ENCODE assay signal across 1 cellular context in the genomic region with DNA sequence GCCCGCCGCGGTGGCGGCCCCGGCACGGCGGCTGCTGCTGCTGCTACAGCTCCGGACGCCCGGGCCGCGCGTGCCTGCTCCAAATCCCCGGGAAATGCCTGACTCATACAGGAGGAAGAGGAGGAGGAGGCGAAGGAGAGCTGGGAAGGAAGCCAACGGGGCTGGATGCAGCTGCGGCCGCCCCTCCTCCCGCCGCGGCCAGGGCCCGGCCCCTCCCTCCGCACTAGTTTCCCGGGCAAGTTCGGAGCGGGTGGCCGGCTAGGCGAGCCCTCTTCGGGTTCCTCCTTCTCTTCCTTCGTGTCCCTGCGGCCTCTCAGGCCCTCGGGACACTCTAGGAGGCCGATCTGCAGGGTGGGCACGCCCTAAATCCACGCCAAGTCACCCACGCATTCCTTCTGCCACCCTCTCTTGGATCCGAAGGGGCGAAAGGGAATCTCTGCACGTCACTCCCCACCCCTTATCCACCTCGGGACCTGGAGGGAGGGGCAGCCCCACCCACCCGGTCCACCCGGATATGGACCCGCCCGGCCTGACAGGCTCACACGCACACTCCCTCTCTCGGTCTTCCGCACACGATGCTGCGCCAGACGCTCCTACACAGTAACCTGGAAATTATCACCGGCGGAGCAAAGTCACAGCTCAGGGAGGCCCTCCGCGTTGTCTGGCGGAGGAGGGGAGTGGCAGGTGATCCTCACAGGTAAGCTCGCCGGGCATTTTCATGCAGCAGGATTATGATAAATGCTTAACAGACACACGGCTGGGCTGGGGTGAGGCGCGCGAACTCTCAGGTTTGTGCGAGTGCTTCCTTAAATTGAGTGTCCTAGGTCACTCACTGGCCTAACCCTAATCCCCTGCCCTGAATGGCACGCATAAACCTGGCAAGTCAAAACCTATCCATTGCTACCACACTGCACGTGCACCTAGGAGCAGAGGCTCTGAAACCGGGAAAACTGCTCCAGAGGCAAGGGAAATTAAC.
TF ChIP-seq lines count a peak whose summit lies in the region.

A gene with protein sequence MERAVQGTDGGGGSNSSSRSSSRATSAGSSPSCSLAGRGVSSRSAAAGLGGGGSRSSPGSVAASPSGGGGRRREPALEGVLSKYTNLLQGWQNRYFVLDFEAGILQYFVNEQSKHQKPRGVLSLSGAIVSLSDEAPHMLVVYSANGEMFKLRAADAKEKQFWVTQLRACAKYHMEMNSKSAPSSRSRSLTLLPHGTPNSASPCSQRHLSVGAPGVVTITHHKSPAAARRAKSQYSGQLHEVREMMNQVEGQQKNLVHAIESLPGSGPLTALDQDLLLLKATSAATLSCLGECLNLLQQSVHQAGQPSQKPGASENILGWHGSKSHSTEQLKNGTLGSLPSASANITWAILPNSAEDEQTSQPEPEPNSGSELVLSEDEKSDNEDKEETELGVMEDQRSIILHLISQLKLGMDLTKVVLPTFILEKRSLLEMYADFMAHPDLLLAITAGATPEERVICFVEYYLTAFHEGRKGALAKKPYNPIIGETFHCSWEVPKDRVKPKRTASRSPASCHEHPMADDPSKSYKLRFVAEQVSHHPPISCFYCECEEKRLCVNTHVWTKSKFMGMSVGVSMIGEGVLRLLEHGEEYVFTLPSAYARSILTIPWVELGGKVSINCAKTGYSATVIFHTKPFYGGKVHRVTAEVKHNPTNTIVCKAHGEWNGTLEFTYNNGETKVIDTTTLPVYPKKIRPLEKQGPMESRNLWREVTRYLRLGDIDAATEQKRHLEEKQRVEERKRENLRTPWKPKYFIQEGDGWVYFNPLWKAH (minus strand): TSS at position 57 of the 976 bp plus-strand sequence. CDS start 83 bp downstream, outside the sequence.
A gene (plus strand): TSS at position 545 of the 976 bp plus-strand sequence. CDS start 7,330 bp downstream, outside the sequence.

TF ChIP-seq in HepG2, 621 proteins besides CTCF, POLR2A, EP300 and RAD21 (continued from another document and continues in another):
- TF ChIP-seq, protein P1, sequence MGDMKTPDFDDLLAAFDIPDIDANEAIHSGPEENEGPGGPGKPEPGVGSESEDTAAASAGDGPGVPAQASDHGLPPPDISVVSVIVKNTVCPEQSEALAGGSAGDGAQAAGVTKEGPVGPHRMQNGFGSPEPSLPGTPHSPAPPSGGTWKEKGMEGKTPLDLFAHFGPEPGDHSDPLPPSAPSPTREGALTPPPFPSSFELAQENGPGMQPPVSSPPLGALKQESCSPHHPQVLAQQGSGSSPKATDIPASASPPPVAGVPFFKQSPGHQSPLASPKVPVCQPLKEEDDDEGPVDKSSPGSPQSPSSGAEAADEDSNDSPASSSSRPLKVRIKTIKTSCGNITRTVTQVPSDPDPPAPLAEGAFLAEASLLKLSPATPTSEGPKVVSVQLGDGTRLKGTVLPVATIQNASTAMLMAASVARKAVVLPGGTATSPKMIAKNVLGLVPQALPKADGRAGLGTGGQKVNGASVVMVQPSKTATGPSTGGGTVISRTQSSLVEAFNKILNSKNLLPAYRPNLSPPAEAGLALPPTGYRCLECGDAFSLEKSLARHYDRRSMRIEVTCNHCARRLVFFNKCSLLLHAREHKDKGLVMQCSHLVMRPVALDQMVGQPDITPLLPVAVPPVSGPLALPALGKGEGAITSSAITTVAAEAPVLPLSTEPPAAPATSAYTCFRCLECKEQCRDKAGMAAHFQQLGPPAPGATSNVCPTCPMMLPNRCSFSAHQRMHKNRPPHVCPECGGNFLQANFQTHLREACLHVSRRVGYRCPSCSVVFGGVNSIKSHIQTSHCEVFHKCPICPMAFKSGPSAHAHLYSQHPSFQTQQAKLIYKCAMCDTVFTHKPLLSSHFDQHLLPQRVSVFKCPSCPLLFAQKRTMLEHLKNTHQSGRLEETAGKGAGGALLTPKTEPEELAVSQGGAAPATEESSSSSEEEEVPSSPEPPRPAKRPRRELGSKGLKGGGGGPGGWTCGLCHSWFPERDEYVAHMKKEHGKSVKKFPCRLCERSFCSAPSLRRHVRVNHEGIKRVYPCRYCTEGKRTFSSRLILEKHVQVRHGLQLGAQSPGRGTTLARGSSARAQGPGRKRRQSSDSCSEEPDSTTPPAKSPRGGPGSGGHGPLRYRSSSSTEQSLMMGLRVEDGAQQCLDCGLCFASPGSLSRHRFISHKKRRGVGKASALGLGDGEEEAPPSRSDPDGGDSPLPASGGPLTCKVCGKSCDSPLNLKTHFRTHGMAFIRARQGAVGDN (CRISPR knock-in tag; IDR thresholded peaks at IDR 0.05) = peak; percentile 77
- TF ChIP-seq SIX1 (CRISPR knock-in tag; IDR thresholded peaks at IDR 0.05; ENCODE audit: borderline replicate concordance) (no peak), NR2C2 (CRISPR knock-in tag; IDR thresholded peaks at IDR 0.05; ENCODE audit: borderline replicate concordance) (peak; percentile 37; the same call in 1 of the 2 replicates), PPARG (CRISPR knock-in tag; conservative IDR thresholded peaks at IDR 0.05) (no peak; the same call in 1 of the 2 replicates), MTF1 (CRISPR knock-in tag; IDR thresholded peaks at IDR 0.05) (no peak), ZNF556 (CRISPR knock-in tag; IDR thresholded peaks at IDR 0.05; ENCODE audit: borderline replicate concordance) (no peak), ZNF263 (CRISPR knock-in tag; IDR thresholded peaks at IDR 0.05) (no peak; the same call in 1 of the 2 replicates), CHCHD3 (CRISPR knock-in tag; IDR thresholded peaks at IDR 0.05) (no peak), ZNF768 (CRISPR knock-in tag; IDR thresholded peaks at IDR 0.05) (no peak), KDM6A (CRISPR knock-in tag; IDR thresholded peaks at IDR 0.05; ENCODE audit: low read depth) (no peak; the same call in 1 of the 2 replicates), PRPF4 (IDR thresholded peaks at IDR 0.05; ENCODE audit: low read depth, low read length, poor library complexity, severe bottlenecking) (no peak), ZC3H13 (CRISPR knock-in tag; IDR thresholded peaks at IDR 0.05) (no peak), ZNF724P (CRISPR knock-in tag; IDR thresholded peaks at IDR 0.05; ENCODE audit: borderline replicate concordance) (no peak), XRCC5 (optimal IDR thresholded peaks at IDR 0.05; ENCODE audit: low read length) (peak; percentile 9), ZSCAN29 (CRISPR knock-in tag; conservative IDR thresholded peaks at IDR 0.05) (no peak), ZSCAN9 (CRISPR knock-in tag; IDR thresholded peaks at IDR 0.05; ENCODE audit: borderline replicate concordance) (no peak), SRY (CRISPR knock-in tag; IDR thresholded peaks at IDR 0.05) (no peak), MATR3 (CRISPR knock-in tag; IDR thresholded peaks at IDR 0.05) (no peak), ZNF850 (CRISPR knock-in tag; conservative IDR thresholded peaks at IDR 0.05) (no peak)
- TF ChIP-seq, protein P2, sequence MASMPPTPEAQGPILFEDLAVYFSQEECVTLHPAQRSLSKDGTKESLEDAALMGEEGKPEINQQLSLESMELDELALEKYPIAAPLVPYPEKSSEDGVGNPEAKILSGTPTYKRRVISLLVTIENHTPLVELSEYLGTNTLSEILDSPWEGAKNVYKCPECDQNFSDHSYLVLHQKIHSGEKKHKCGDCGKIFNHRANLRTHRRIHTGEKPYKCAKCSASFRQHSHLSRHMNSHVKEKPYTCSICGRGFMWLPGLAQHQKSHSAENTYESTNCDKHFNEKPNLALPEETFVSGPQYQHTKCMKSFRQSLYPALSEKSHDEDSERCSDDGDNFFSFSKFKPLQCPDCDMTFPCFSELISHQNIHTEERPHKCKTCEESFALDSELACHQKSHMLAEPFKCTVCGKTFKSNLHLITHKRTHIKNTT (CRISPR knock-in tag; IDR thresholded peaks at IDR 0.05) = no peak
- TF ChIP-seq, protein P3, sequence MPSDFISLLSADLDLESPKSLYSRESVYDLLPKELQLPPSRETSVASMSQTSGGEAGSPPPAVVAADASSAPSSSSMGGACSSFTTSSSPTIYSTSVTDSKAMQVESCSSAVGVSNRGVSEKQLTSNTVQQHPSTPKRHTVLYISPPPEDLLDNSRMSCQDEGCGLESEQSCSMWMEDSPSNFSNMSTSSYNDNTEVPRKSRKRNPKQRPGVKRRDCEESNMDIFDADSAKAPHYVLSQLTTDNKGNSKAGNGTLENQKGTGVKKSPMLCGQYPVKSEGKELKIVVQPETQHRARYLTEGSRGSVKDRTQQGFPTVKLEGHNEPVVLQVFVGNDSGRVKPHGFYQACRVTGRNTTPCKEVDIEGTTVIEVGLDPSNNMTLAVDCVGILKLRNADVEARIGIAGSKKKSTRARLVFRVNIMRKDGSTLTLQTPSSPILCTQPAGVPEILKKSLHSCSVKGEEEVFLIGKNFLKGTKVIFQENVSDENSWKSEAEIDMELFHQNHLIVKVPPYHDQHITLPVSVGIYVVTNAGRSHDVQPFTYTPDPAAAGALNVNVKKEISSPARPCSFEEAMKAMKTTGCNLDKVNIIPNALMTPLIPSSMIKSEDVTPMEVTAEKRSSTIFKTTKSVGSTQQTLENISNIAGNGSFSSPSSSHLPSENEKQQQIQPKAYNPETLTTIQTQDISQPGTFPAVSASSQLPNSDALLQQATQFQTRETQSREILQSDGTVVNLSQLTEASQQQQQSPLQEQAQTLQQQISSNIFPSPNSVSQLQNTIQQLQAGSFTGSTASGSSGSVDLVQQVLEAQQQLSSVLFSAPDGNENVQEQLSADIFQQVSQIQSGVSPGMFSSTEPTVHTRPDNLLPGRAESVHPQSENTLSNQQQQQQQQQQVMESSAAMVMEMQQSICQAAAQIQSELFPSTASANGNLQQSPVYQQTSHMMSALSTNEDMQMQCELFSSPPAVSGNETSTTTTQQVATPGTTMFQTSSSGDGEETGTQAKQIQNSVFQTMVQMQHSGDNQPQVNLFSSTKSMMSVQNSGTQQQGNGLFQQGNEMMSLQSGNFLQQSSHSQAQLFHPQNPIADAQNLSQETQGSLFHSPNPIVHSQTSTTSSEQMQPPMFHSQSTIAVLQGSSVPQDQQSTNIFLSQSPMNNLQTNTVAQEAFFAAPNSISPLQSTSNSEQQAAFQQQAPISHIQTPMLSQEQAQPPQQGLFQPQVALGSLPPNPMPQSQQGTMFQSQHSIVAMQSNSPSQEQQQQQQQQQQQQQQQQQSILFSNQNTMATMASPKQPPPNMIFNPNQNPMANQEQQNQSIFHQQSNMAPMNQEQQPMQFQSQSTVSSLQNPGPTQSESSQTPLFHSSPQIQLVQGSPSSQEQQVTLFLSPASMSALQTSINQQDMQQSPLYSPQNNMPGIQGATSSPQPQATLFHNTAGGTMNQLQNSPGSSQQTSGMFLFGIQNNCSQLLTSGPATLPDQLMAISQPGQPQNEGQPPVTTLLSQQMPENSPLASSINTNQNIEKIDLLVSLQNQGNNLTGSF (CRISPR knock-in tag; IDR thresholded peaks at IDR 0.05) = no peak
- TF ChIP-seq, protein P4, sequence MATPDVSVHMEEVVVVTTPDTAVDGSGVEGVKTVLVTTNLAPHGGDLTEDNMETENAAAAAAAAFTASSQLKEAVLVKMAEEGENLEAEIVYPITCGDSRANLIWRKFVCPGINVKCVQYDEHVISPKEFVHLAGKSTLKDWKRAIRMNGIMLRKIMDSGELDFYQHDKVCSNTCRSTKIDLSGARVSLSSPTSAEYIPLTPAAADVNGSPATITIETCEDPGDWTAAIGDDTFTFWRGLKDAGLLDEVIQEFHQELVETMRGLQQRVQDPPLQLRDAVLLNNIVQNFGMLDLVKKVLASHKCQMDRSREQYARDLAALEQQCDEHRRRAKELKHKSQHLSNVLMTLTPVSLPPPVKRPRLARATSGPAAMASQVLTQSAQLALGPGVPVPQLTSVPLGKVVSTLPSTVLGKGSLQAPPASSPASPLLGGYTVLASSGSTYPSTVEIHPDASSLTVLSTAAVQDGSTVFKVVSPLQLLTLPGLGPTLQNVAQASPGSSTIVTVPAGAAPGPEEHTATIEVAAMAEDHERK (CRISPR knock-in tag; IDR thresholded peaks at IDR 0.05; ENCODE audit: low read depth) = no peak
- TF ChIP-seq, protein P5, sequence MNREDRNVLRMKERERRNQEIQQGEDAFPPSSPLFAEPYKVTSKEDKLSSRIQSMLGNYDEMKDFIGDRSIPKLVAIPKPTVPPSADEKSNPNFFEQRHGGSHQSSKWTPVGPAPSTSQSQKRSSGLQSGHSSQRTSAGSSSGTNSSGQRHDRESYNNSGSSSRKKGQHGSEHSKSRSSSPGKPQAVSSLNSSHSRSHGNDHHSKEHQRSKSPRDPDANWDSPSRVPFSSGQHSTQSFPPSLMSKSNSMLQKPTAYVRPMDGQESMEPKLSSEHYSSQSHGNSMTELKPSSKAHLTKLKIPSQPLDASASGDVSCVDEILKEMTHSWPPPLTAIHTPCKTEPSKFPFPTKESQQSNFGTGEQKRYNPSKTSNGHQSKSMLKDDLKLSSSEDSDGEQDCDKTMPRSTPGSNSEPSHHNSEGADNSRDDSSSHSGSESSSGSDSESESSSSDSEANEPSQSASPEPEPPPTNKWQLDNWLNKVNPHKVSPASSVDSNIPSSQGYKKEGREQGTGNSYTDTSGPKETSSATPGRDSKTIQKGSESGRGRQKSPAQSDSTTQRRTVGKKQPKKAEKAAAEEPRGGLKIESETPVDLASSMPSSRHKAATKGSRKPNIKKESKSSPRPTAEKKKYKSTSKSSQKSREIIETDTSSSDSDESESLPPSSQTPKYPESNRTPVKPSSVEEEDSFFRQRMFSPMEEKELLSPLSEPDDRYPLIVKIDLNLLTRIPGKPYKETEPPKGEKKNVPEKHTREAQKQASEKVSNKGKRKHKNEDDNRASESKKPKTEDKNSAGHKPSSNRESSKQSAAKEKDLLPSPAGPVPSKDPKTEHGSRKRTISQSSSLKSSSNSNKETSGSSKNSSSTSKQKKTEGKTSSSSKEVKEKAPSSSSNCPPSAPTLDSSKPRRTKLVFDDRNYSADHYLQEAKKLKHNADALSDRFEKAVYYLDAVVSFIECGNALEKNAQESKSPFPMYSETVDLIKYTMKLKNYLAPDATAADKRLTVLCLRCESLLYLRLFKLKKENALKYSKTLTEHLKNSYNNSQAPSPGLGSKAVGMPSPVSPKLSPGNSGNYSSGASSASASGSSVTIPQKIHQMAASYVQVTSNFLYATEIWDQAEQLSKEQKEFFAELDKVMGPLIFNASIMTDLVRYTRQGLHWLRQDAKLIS (CRISPR knock-in tag; IDR thresholded peaks at IDR 0.05) = no peak
